9 cellular contexts compared by ENCODE assay signal in the genomic region with DNA sequence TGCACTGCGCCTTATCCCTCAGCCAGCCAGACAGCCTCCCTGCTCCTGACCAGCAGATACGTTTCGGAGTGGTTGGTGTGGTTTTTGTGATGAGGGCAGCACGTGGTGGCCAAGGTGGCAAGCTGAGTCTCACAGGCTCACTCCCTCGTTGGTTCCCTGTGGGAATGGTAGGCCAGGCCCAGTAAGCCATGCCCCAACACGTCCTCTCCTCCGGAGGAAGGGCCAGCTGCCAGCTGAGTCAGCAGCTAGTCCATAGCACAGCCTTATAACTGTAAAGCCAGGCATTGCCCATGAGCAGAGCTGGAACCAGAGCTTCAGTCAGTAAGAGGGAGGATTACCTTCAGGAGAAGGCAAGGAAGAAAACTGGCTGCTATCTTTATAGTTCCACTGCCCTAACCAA. TPM values are rescaled to one million over a fixed set of nuclear protein-coding genes. Genes with fewer than 3 reads are reported as not detected.
DNase-seq lines count a peak whose midpoint lies in the region; ATAC-seq lines count a peak whose summit lies in the region.
"Had no signal": no experiment of that assay in that cellular context is flagged by ENCODE, and none has a peak within 500 bp of the region (broad histone marks: within the 10 kb centered on the region; RNA-seq: fewer than 3 reads in every experiment).

No MANE protein-coding gene starts in this region.

- DNase-seq in EH (ENCODE audit: low read depth): peak; percentile 81
- peak; percentile 79 for DNase-seq in NCI-H226
- DNase-seq in cerebellum (ENCODE audit: low spot score): peak; percentile 51
- peak; percentile 8 for DNase-seq in occipital lobe (lab: John Stamatoyannopoulos, UW)
- no peak for DNase-seq in DMS153 treated with DMSO at 0.1 percent for 48 hours (lab: John Stamatoyannopoulos, UW; ENCODE audit: unreplicated experiment)
- DNase-seq in central memory CD4-positive, alpha-beta T cell: no peak

- ATAC-seq in GM18907 (IDR thresholded peaks at IDR 0.05; ENCODE audit: unreplicated experiment) (no peak), GM21390 (IDR thresholded peaks at IDR 0.05; ENCODE audit: unreplicated experiment) (no peak)

RNA-seq across cellular contexts. Expression of gene SZRD1, which starts 29.5 kb away (rescaled TPM):
- total RNA-seq in cerebellum (11.3 TPM), occipital lobe (5.1 TPM)

RNA-seq across cellular contexts. Expression of gene SPATA21, which starts 40.6 kb away (rescaled TPM):
- total RNA-seq in cerebellum (not detected), occipital lobe (not detected)
- total RNA-seq: SJSA1 had no signal

RNA-seq across cellular contexts. Expression of gene NECAP2, which starts 43.9 kb away (rescaled TPM):
- total RNA-seq in cerebellum (25.0 TPM), occipital lobe (25.9 TPM)

RNA-seq across cellular contexts. Expression of gene FBXO42, which starts 44.3 kb away (rescaled TPM):
- total RNA-seq in cerebellum (35.7 TPM), occipital lobe (29.5 TPM)

Comparison
In these comparisons a context has a peak if more than half of its experiments do, and no peak if none do; other contexts are left out.
1. DNase-seq: peak in EH (single experiment), NCI-H226 (single experiment), cerebellum (single experiment) and occipital lobe (single experiment); none in DMS153 treated with DMSO at 0.1 percent for 48 hours (single experiment) and central memory CD4-positive, alpha-beta T cell (single experiment).